1 cellular context compared by ENCODE assay signal in genomic region chr17:50466371-50467113, GRCh38.
TF ChIP-seq lines count a peak whose summit lies in the region.

No MANE protein-coding gene starts in this region.

TF ChIP-seq in GM12878, 131 proteins besides CTCF, POLR2A, EP300 and RAD21:
- TF ChIP-seq ATF2 (IDR thresholded peaks at IDR 0.05; ENCODE audit: low read length) (no peak), NKRF (conservative IDR thresholded peaks at IDR 0.05) (no peak), CEBPB (IDR thresholded peaks at IDR 0.05; ENCODE audit: borderline replicate concordance in 1 of 2, low read depth in 2 of 2, low read length in 2 of 2) (no peak), POLR2AphosphoS5 (IDR thresholded peaks at IDR 0.05; ENCODE audit: low read length) (no peak), CBX3 (IDR thresholded peaks at IDR 0.05; ENCODE audit: borderline replicate concordance, low read depth) (no peak)
